Comparison of ENCODE assay signal across 14 cellular contexts in the genomic region with DNA sequence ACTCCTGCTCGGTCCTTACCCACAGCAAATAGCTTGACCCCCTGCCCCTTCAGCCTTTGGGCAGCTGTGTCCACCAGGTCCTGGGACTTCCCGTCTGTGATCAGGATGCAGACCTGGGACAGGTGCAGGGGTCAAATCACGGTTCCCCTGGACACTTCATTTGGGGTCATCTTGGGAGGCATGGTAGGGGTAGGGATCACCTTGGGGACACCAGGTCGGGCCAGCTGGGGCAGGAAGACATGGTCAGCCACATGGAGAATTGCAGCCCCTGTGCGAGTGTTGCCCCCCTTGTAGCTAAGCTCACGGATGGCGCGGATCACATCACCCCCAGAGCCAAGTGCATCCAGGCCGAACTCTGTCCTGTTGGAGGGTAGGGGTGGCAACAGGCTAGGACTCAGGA. TPM values are rescaled to one million over a fixed set of nuclear protein-coding genes. Genes with fewer than 3 reads are reported as not detected.
"Had no signal": no experiment of that assay in that cellular context is flagged by ENCODE, and none has a peak within 500 bp of the region (broad histone marks: within the 10 kb centered on the region; RNA-seq: fewer than 3 reads in every experiment).

No MANE protein-coding gene starts in this region.

- H3K4me3 ChIP-seq: sigmoid colon, testis had no signal

- H3K36me3 ChIP-seq: sigmoid colon had no signal

- H3K27ac ChIP-seq: sigmoid colon, testis had no signal

- H3K9me3 ChIP-seq: sigmoid colon, testis had no signal

- H3K27me3 ChIP-seq: testis had no signal

- DNase-seq: activated B cell treated with CpG ODN at 0.5 μM for 24 hours; activated CD4-positive, alpha-beta T cell treated with anti-CD3 and anti-CD28 coated beads, Interleukin-2, amount 10 ng/mL, durations not matched to agents 24 days and 14 days; activated naive CD4-positive, alpha-beta T cell treated with anti-CD3 and anti-CD28 coated beads for 36 hours; head of caudate nucleus; nephron progenitor cell; sigmoid colon; stimulated activated CD4-positive, alpha-beta T cell treated with anti-CD3 and anti-CD28 coated beads, Interleukin-2, amount 100 ng/mL, for 48 hours; stimulated activated CD8-positive, alpha-beta memory T cell treated with anti-CD3 and anti-CD28 coated beads, Interleukin-4, amount 100 ng/mL, for 48 hours; stimulated activated naive CD8-positive, alpha-beta T cell treated with anti-CD3 and anti-CD28 coated beads, Interleukin-15, Interleukin-2, amounts not matched to agents 100 U/mL and 50 U/mL, for 24 hours; T-helper 17 cell; testis had no signal

- ATAC-seq: stimulated activated naive CD8-positive, alpha-beta T cell treated with anti-CD3 and anti-CD28 coated beads, Interleukin-15, Interleukin-2, amounts not matched to agents 100 U/mL and 50 U/mL, for 24 hours; T-helper 17 cell had no signal

RNA-seq across cellular contexts. Expression of a gene that starts 28.2 kb away (rescaled TPM):
- total RNA-seq: activated B cell treated with CpG ODN at 0.5 μM for 24 hours; activated naive CD4-positive, alpha-beta T cell treated with anti-CD3 and anti-CD28 coated beads for 36 hours; osteocyte; sigmoid colon; ureter had no signal
- polyA plus RNA-seq: esophagus had no signal

RNA-seq across cellular contexts. Expression of a gene that starts 29.8 kb away (rescaled TPM):
- total RNA-seq: activated B cell treated with CpG ODN at 0.5 μM for 24 hours; activated CD4-positive, alpha-beta T cell treated with anti-CD3 and anti-CD28 coated beads, Interleukin-2, amount 10 ng/mL, durations not matched to agents 24 days and 14 days; activated naive CD4-positive, alpha-beta T cell treated with anti-CD3 and anti-CD28 coated beads for 36 hours; sigmoid colon; T-helper 17 cell had no signal
